In genomic region chr7:117784315-117784714, GRCh38 we compare ENCODE assay signal across 16 cellular contexts.
"Had no signal": no experiment of that assay in that cellular context is flagged by ENCODE, and none has a peak within 500 bp of the region (broad histone marks: within the 10 kb centered on the region; RNA-seq: fewer than 3 reads in every experiment).

No MANE protein-coding gene starts in this region.

- H3K4me1 Mint-ChIP-seq: activated B cell treated with CpG ODN at 0.5 μM for 24 hours; activated CD4-positive, alpha-beta T cell treated with anti-CD3 and anti-CD28 coated beads, Interleukin-2, amount 10 ng/mL, durations not matched to agents 7 days and 5 days; activated T-helper 17 cell treated with anti-CD3 and anti-CD28 coated beads, Interleukin-2, amount 50 U/mL, for 72 hours; memory B cell had no signal

- H3K36me3 ChIP-seq: left ventricle myocardium inferior, sigmoid colon had no signal

- H3K4me3 Mint-ChIP-seq: activated B cell treated with CpG ODN at 0.5 μM for 24 hours; activated CD4-positive, alpha-beta T cell treated with anti-CD3 and anti-CD28 coated beads, Interleukin-2, amount 10 ng/mL, durations not matched to agents 7 days and 5 days; activated naive CD4-positive, alpha-beta T cell treated with anti-CD3 and anti-CD28 coated beads for 36 hours; activated T-helper 17 cell treated with anti-CD3 and anti-CD28 coated beads, Interleukin-2, amount 50 U/mL, for 72 hours; memory B cell; nephron; type B pancreatic cell had no signal

- H3K27ac ChIP-seq: coronary artery, left ventricle myocardium inferior, psoas muscle, sigmoid colon had no signal

- H3K27me3 Mint-ChIP-seq: type B pancreatic cell had no signal

- H3K4me1 ChIP-seq: psoas muscle had no signal

- H3K9me3 ChIP-seq: left ventricle myocardium inferior, psoas muscle, sigmoid colon had no signal

- H3K27me3 ChIP-seq: sigmoid colon had no signal

- H3K36me3 Mint-ChIP-seq: memory B cell had no signal

- H3K4me3 ChIP-seq: coronary artery, left ventricle myocardium inferior, psoas muscle, sigmoid colon had no signal

- H3K9me3 Mint-ChIP-seq: activated B cell treated with CpG ODN at 0.5 μM for 24 hours; activated CD4-positive, alpha-beta T cell treated with anti-CD3 and anti-CD28 coated beads, Interleukin-2, amount 10 ng/mL, durations not matched to agents 7 days and 5 days; activated naive CD4-positive, alpha-beta T cell treated with anti-CD3 and anti-CD28 coated beads for 36 hours; activated T-helper 17 cell treated with anti-CD3 and anti-CD28 coated beads, Interleukin-2, amount 50 U/mL, for 72 hours; memory B cell; nephron; type B pancreatic cell had no signal

- ATAC-seq: activated T-helper 17 cell treated with anti-CD3 and anti-CD28 coated beads, Interleukin-2, amount 50 U/mL, for 72 hours; psoas muscle had no signal

- H3K27ac Mint-ChIP-seq: activated B cell treated with CpG ODN at 0.5 μM for 24 hours; activated CD4-positive, alpha-beta T cell treated with anti-CD3 and anti-CD28 coated beads, Interleukin-2, amount 10 ng/mL, durations not matched to agents 7 days and 5 days; activated naive CD4-positive, alpha-beta T cell treated with anti-CD3 and anti-CD28 coated beads for 36 hours; activated T-helper 17 cell treated with anti-CD3 and anti-CD28 coated beads, Interleukin-2, amount 50 U/mL, for 72 hours; memory B cell; nephron; type B pancreatic cell had no signal

- DNase-seq: activated B cell treated with CpG ODN at 0.5 μM for 24 hours; activated CD4-positive, alpha-beta T cell treated with anti-CD3 and anti-CD28 coated beads, Interleukin-2, amount 10 ng/mL, durations not matched to agents 7 days and 5 days; activated naive CD4-positive, alpha-beta T cell treated with anti-CD3 and anti-CD28 coated beads for 36 hours; activated T-cell treated with anti-CD3 and anti-CD28 coated beads for 4 hours; caudate nucleus; effector CD8-positive, alpha-beta T cell; left ventricle myocardium inferior; psoas muscle; sigmoid colon; stimulated activated naive CD4-positive, alpha-beta T cell; substantia nigra had no signal
